ENCODE assay signal across 11 cellular contexts in genomic region chr16:28063611-28064061, GRCh38. TPM values are rescaled to one million over a fixed set of nuclear protein-coding genes. Genes with fewer than 3 reads are reported as not detected.
DNase-seq lines count a peak whose midpoint lies in the region; ATAC-seq and TF ChIP-seq lines count a peak whose summit lies in the region.
"Had no signal": no experiment of that assay in that cellular context is flagged by ENCODE, and none has a peak within 500 bp of the region (broad histone marks: within the 10 kb centered on the region; RNA-seq: fewer than 3 reads in every experiment).

TSS of gene GSG1L (minus strand) at chr16:28063714. CDS start at chr16:28063424, 290 bp downstream.

- H3K4me1 ChIP-seq in hepatocyte (ENCODE audit: insufficient read depth), result no peaks in the 10 kb centered on the region

- 35% methylated on average over 8 of the region's 50 CpGs for WGBS in hepatocyte (ENCODE audit: low lambda C conversion rate, missing lambda C conversion rate)

- TF ChIP-seq CTCF in WERI-Rb-1 (IDR thresholded peaks at IDR 0.05; ENCODE audit: low read depth, low read length) (peak; percentile 59), hepatocyte (IDR thresholded peaks at IDR 0.05; ENCODE audit: poor library complexity) (peak; percentile 17)

- H3K4me3 Mint-ChIP-seq in stimulated activated naive B cell treated with anti-CD40 and anti-IgM and Interleukin-4, amounts not matched to agents 10 μg/mL and 1 μg/mL and 100 μg/mL, for 72 hours, result peak within 1 kb of the TSS; percentile 50 to 77

- H3K9me2 ChIP-seq in hepatocyte (replicated peaks; ENCODE audit: insufficient read depth), result no peaks in the 10 kb centered on the region

- H3K4me3 ChIP-seq in WERI-Rb-1 (ENCODE audit: low read depth, low read length), result peak within 1 kb of the TSS; percentile 51
- H3K4me3 ChIP-seq in hepatocyte, result no peak within 1 kb of the TSS

- peak within 1 kb of the TSS; percentile 75 for H3K4me2 ChIP-seq in hepatocyte

- ATAC-seq in stimulated activated naive B cell treated with anti-CD40 and anti-IgM and Interleukin-4, amounts not matched to agents 10 μg/mL and 1 μg/mL and 100 μg/mL, for 72 hours (replicated peaks), result peak; percentile 52 to 55
- ATAC-seq in GM21786 (IDR thresholded peaks at IDR 0.05; ENCODE audit: unreplicated experiment), result no peak

- H3K27ac ChIP-seq in WERI-Rb-1 (no peak within 1 kb of the TSS), hepatocyte (no peak within 1 kb of the TSS)

- H3K4me1 Mint-ChIP-seq in stimulated activated naive B cell treated with anti-CD40 and anti-IgM and Interleukin-4, amounts not matched to agents 10 μg/mL and 1 μg/mL and 100 μg/mL, for 72 hours, result peaks cover 5% of the 10 kb centered on the region in 2 donors

- no peaks in the 10 kb centered on the region for H4K20me1 ChIP-seq in hepatocyte (ENCODE audit: insufficient read depth, poor library complexity, severe bottlenecking)

- TF ChIP-seq POLR2A in erythroblast (IDR thresholded peaks at IDR 0.05; ENCODE audit: low read length), result no peak

- peak within 1 kb of the TSS; percentile 62 for H3K27ac Mint-ChIP-seq in stimulated activated naive B cell treated with anti-CD40 and anti-IgM and Interleukin-4, amounts not matched to agents 10 μg/mL and 1 μg/mL and 100 μg/mL, for 72 hours

- H3K27me3 ChIP-seq in WERI-Rb-1 (ENCODE audit: insufficient read depth, low read depth, severe bottlenecking) (no peaks in the 10 kb centered on the region), hepatocyte (peaks cover 70% of the 10 kb centered on the region)

- DNase-seq in NCI-H524 (lab: John Stamatoyannopoulos, UW) (peak; percentile 28 to 40), NCI-H524 treated with DMSO at 0.1 percent for 48 hours (lab: John Stamatoyannopoulos, UW) (no peak), WERI-Rb-1 (peak; percentile 44), hepatocyte (ENCODE audit: low spot score) (peak; percentile 32), erythroblast (lab: John Stamatoyannopoulos, UW) (no peak)
- no peak for DNase-seq in stimulated activated naive B cell treated with anti-CD40 and anti-IgM and Interleukin-4, amounts not matched to agents 10 μg/mL and 1 μg/mL and 100 μg/mL, for 72 hours
- DNase-seq in activated CD8-positive, alpha-beta memory T cell treated with anti-CD3 and anti-CD28 coated beads, Interleukin-2, amount 50 U/mL, for 48 hours, result no peak
- DNase-seq: NCI-H1092 treated with DMSO at 0.1 percent for 48 hours; stimulated activated CD4-positive, alpha-beta T cell treated with anti-CD3 and anti-CD28 coated beads, Interleukin-12 subunit alpha, Interleukin-12 subunit beta, amount 100 ng/mL, for 4 hours had no signal

- H3K36me3 Mint-ChIP-seq in stimulated activated naive B cell treated with anti-CD40 and anti-IgM and Interleukin-4, amounts not matched to agents 10 μg/mL and 1 μg/mL and 100 μg/mL, for 72 hours, result no peaks in the 10 kb centered on the region

- H2AFZ ChIP-seq in hepatocyte, result no peak within 1 kb of the TSS

- no peaks in the 10 kb centered on the region for H3K9me3 Mint-ChIP-seq in stimulated activated naive B cell treated with anti-CD40 and anti-IgM and Interleukin-4, amounts not matched to agents 10 μg/mL and 1 μg/mL and 100 μg/mL, for 72 hours

- H3K36me3 ChIP-seq in WERI-Rb-1 (no peaks in the 10 kb centered on the region), hepatocyte (replicated peaks; ENCODE audit: insufficient read depth, low read depth) (no peaks in the 10 kb centered on the region)

- peaks cover 60 to 65% of the 10 kb centered on the region in 2 donors for H3K27me3 Mint-ChIP-seq in stimulated activated naive B cell treated with anti-CD40 and anti-IgM and Interleukin-4, amounts not matched to agents 10 μg/mL and 1 μg/mL and 100 μg/mL, for 72 hours

- H3K79me2 ChIP-seq in hepatocyte, result no peaks in the 10 kb centered on the region

- H3K9me3 ChIP-seq in WERI-Rb-1 (ENCODE audit: severe bottlenecking) (no peaks in the 10 kb centered on the region), hepatocyte (ENCODE audit: low read depth) (no peaks in the 10 kb centered on the region)

RNA-seq across cellular contexts. Expression of gene GSG1L, which starts in this region (rescaled TPM):
- not detected in 2 replicates for total RNA-seq in hepatocyte
- not detected in 2 replicates for polyA plus RNA-seq in hepatocyte
- total RNA-seq: T-helper 1 cell treated with Interleukin-12 subunit alpha and Interleukin-12 subunit beta and Interleukin-4 antibody, amounts not matched to agents 30 ng/mL and 1 ng/mL, for 36 hours had no signal

Comparison
In these comparisons a context has a peak if more than half of its experiments do, and no peak if none do; other contexts are left out.
1. DNase-seq: peak in NCI-H524 (2 of 2) and WERI-Rb-1 (single experiment); none in NCI-H524 treated with DMSO at 0.1 percent for 48 hours (single experiment), stimulated activated naive B cell treated with anti-CD40 and anti-IgM and Interleukin-4, amounts not matched to agents 10 μg/mL and 1 μg/mL and 100 μg/mL, for 72 hours (single experiment), erythroblast (0 of 2) and activated CD8-positive, alpha-beta memory T cell treated with anti-CD3 and anti-CD28 coated beads, Interleukin-2, amount 50 U/mL, for 48 hours (single experiment).
2. Peak in DNase-seq and H3K4me2 ChIP-seq in hepatocyte; RNA of the gene not detected or under 1 TPM.